Comparison of ENCODE assay signal across 1 cellular context in genomic region chr17:55416470-55417052, GRCh38.
A peak's percentile ranks its signal among the peaks of the same experiment; 100 is the strongest.
TF ChIP-seq lines count a peak whose summit lies in the region.

No MANE protein-coding gene starts in this region.

TF ChIP-seq in GM12878, 131 proteins besides CTCF, POLR2A, EP300 and RAD21 (continued from another document):
- no peak for TF ChIP-seq BMI1 (IDR thresholded peaks at IDR 0.05; ENCODE audit: borderline replicate concordance)
- TF ChIP-seq IKZF2 (IDR thresholded peaks at IDR 0.05), result peak in 1 of 2 experiments; percentile 20; a peak in 1 of 4 replicates
- TF ChIP-seq MLLT1 (IDR thresholded peaks at IDR 0.05), result no peak
